1 cellular context compared by ENCODE assay signal in the genomic region with DNA sequence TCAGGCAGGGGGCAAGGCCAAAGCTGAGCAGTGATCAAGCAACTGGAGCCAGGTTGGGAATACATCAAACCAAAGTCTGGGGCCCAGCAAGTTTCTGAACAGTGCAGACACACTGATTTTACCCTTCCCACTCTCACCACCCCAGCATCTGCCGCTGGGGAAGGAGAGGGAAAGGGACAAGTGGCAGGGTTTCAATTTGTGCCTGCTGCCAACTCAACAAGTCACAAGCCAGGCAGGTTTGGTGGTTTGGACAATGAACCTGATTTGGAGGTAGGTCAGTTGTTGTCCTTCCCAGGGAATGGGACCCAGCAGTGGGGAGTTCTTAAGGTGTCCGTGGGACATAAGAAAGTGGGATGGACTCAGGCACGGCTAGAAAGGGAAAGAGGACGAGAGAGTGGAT.
TF ChIP-seq lines count a peak whose summit lies in the region.

No MANE protein-coding gene starts in this region.

TF ChIP-seq in liver, 16 proteins besides CTCF, POLR2A, EP300 and RAD21 (continued from another document):
- peak; percentile 22 to 66 for TF ChIP-seq RXRA (IDR thresholded peaks at IDR 0.05)
- peak; percentile 57 to 78 for TF ChIP-seq HNF4A (conservative IDR thresholded peaks at IDR 0.05)
- TF ChIP-seq MAX (IDR thresholded peaks at IDR 0.05), result no peak
- TF ChIP-seq REST (IDR thresholded peaks at IDR 0.05), result peak; percentile 29
- TF ChIP-seq GABPA (IDR thresholded peaks at IDR 0.05 in 1 of 2, conservative IDR thresholded peaks at IDR 0.05 in 1 of 2), result no peak
- no peak for TF ChIP-seq ZBTB33 (IDR thresholded peaks at IDR 0.05)
- no peak for TF ChIP-seq NR2F2 (IDR thresholded peaks at IDR 0.05)
- TF ChIP-seq FOXA2 (IDR thresholded peaks at IDR 0.05), result no peak
- no peak for TF ChIP-seq FOXA1 (IDR thresholded peaks at IDR 0.05)
- no peak for TF ChIP-seq HNF4G (IDR thresholded peaks at IDR 0.05)
